Comparison of ENCODE assay signal across 37 cellular contexts in the genomic region with DNA sequence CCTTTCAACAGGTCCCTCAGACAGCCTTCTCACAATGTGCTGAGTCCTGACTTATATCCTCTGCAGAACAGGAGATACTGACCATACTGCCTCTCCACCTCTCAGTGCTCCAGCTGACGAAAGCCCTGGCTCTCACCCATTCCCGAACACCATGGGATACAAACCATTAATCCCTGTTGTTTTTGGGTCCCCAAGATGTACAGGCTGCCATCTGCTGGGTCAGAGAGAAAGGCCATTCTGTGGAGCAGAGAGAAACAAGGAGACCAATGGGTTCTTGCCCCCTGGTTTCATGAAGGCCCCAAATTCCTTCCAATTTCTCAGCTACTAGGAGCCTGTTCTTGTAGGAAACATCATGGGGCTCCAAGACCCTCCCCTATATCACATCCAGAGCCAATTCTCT. TPM values are rescaled to one million over a fixed set of nuclear protein-coding genes. Genes with fewer than 3 reads are reported as not detected.
"Had no signal": no experiment of that assay in that cellular context is flagged by ENCODE, and none has a peak within 500 bp of the region (broad histone marks: within the 10 kb centered on the region; RNA-seq: fewer than 3 reads in every experiment).

No MANE protein-coding gene starts in this region.

- H3K4me3 Mint-ChIP-seq: activated CD4-positive, alpha-beta memory T cell treated with anti-CD3 and anti-CD28 coated beads for 36 hours; activated CD4-positive, alpha-beta T cell treated with anti-CD3 and anti-CD28 coated beads for 36 hours; activated CD4-positive, alpha-beta T cell treated with anti-CD3 and anti-CD28 coated beads, Interleukin-2, amount 10 ng/mL, durations not matched to agents 24 days and 14 days; activated CD8-positive, alpha-beta memory T cell treated with anti-CD3 and anti-CD28 coated beads, Interleukin-2, amount 10 ng/mL, durations not matched to agents 7 days and 5 days; activated CD8-positive, alpha-beta T cell treated with anti-CD3 and anti-CD28 coated beads, Interleukin-2, amount 10 ng/mL, durations not matched to agents 7 days and 5 days; activated naive CD4-positive, alpha-beta T cell treated with anti-CD3 and anti-CD28 coated beads, Interleukin-2, amount 10 ng/mL, durations not matched to agents 7 days and 5 days; activated naive CD8-positive, alpha-beta T cell treated with anti-CD3 and anti-CD28 coated beads, Interleukin-2, amount 10 ng/mL, durations not matched to agents 7 days and 5 days; activated T-helper 1 cell treated with anti-CD3 and anti-CD28 coated beads, Interleukin-12 subunit alpha, Interleukin-12 subunit beta, Interleukin-2, Interleukin-4 antibody, amounts not matched to agents 30 ng/mL and 10 ng/mL and 1 ng/mL, durations not matched to agents 14 hours and 24 hours and 36 hours; brain; central memory CD8-positive, alpha-beta T cell; dendritic cell treated with granulocyte-macrophage colony-stimulating factor and Interleukin-4, amounts not matched to agents 40 ng/mL and 50 ng/mL, for 4 days; endodermal cell had no signal

- H3K4me1 Mint-ChIP-seq: activated CD4-positive, alpha-beta T cell treated with anti-CD3 and anti-CD28 coated beads for 36 hours; activated CD4-positive, alpha-beta T cell treated with anti-CD3 and anti-CD28 coated beads, Interleukin-2, amount 10 ng/mL, durations not matched to agents 24 days and 14 days; activated CD8-positive, alpha-beta memory T cell treated with anti-CD3 and anti-CD28 coated beads, Interleukin-2, amount 10 ng/mL, durations not matched to agents 7 days and 5 days; activated naive CD4-positive, alpha-beta T cell treated with anti-CD3 and anti-CD28 coated beads, Interleukin-2, amount 10 ng/mL, durations not matched to agents 7 days and 5 days; brain; central memory CD8-positive, alpha-beta T cell had no signal

- H3K27ac ChIP-seq: ascending aorta, breast epithelium, coronary artery, dorsolateral prefrontal cortex, esophagus squamous epithelium, gastroesophageal sphincter, heart right ventricle, hepatocyte had no signal

- H3K4me1 ChIP-seq: ascending aorta, breast epithelium, gastroesophageal sphincter, heart right ventricle had no signal

- ATAC-seq: activated CD4-positive, alpha-beta T cell treated with anti-CD3 and anti-CD28 coated beads for 36 hours; activated CD8-positive, alpha-beta memory T cell treated with anti-CD3 and anti-CD28 coated beads, Interleukin-2, amount 10 ng/mL, durations not matched to agents 7 days and 5 days; activated CD8-positive, alpha-beta T cell treated with anti-CD3 and anti-CD28 coated beads, Interleukin-2, amount 10 ng/mL, durations not matched to agents 7 days and 5 days; activated naive CD4-positive, alpha-beta T cell treated with anti-CD3 and anti-CD28 coated beads, Interleukin-2, amount 50 U/mL, for 72 hours; gastroesophageal sphincter; heart right ventricle had no signal

- H3K36me3 Mint-ChIP-seq: activated CD4-positive, alpha-beta memory T cell treated with anti-CD3 and anti-CD28 coated beads for 36 hours; activated CD8-positive, alpha-beta memory T cell treated with anti-CD3 and anti-CD28 coated beads, Interleukin-2, amount 10 ng/mL, durations not matched to agents 7 days and 5 days; brain had no signal

- H3K4me3 ChIP-seq: ascending aorta, breast epithelium, coronary artery, dorsolateral prefrontal cortex, esophagus squamous epithelium, gastroesophageal sphincter, heart right ventricle, hepatocyte had no signal

- H3K36me3 ChIP-seq: ascending aorta, breast epithelium, esophagus squamous epithelium, gastroesophageal sphincter, heart right ventricle had no signal

- H3K27me3 ChIP-seq: ascending aorta had no signal

- H3K9me3 Mint-ChIP-seq: central memory CD8-positive, alpha-beta T cell had no signal

- H3K27ac Mint-ChIP-seq: activated CD4-positive, alpha-beta memory T cell treated with anti-CD3 and anti-CD28 coated beads for 36 hours; activated CD4-positive, alpha-beta T cell treated with anti-CD3 and anti-CD28 coated beads for 36 hours; activated CD4-positive, alpha-beta T cell treated with anti-CD3 and anti-CD28 coated beads, Interleukin-2, amount 10 ng/mL, durations not matched to agents 24 days and 14 days; activated CD8-positive, alpha-beta memory T cell treated with anti-CD3 and anti-CD28 coated beads, Interleukin-2, amount 10 ng/mL, durations not matched to agents 7 days and 5 days; activated CD8-positive, alpha-beta T cell treated with anti-CD3 and anti-CD28 coated beads, Interleukin-2, amount 10 ng/mL, durations not matched to agents 7 days and 5 days; activated naive CD4-positive, alpha-beta T cell treated with anti-CD3 and anti-CD28 coated beads, Interleukin-2, amount 10 ng/mL, durations not matched to agents 7 days and 5 days; activated naive CD4-positive, alpha-beta T cell treated with anti-CD3 and anti-CD28 coated beads, Interleukin-2, amount 50 U/mL, for 72 hours; activated naive CD8-positive, alpha-beta T cell treated with anti-CD3 and anti-CD28 coated beads, Interleukin-2, amount 10 ng/mL, durations not matched to agents 7 days and 5 days; activated T-helper 1 cell treated with anti-CD3 and anti-CD28 coated beads, Interleukin-12 subunit alpha, Interleukin-12 subunit beta, Interleukin-2, Interleukin-4 antibody, amounts not matched to agents 30 ng/mL and 10 ng/mL and 1 ng/mL, durations not matched to agents 14 hours and 24 hours and 36 hours; activated T-helper 2 cell treated with anti-CD3 and anti-CD28 coated beads, Interferon-gamma antibody, Interleukin-2, Interleukin-4, amounts not matched to agents 10 μg/mL and 5 μg/mL and 100 μg/mL, durations not matched to agents 14 hours and 24 hours and 36 hours; brain; dendritic cell treated with granulocyte-macrophage colony-stimulating factor and Interleukin-4, amounts not matched to agents 40 ng/mL and 50 ng/mL, for 4 days; endodermal cell had no signal

- DNase-seq: activated CD4-positive, alpha-beta memory T cell treated with anti-CD3 and anti-CD28 coated beads for 36 hours; activated CD4-positive, alpha-beta T cell treated with anti-CD3 and anti-CD28 coated beads for 36 hours; activated CD4-positive, alpha-beta T cell treated with anti-CD3 and anti-CD28 coated beads, Interleukin-2, amount 10 ng/mL, durations not matched to agents 24 days and 14 days; activated CD4-positive, CD25-positive, alpha-beta regulatory T cell; activated CD4-positive, CD25-positive, alpha-beta regulatory T cell treated with anti-CD3 and anti-CD28 coated beads, Interleukin-2, amount 50 U/mL, for 72 hours; activated CD8-positive, alpha-beta memory T cell treated with anti-CD3 and anti-CD28 coated beads, Interleukin-2, amount 10 ng/mL, durations not matched to agents 7 days and 5 days; activated CD8-positive, alpha-beta memory T cell treated with anti-CD3 and anti-CD28 coated beads, Interleukin-2, amount 50 U/mL, for 4 hours; activated CD8-positive, alpha-beta T cell treated with anti-CD3 and anti-CD28 coated beads, Interleukin-2, amount 10 ng/mL, durations not matched to agents 7 days and 5 days; activated effector memory CD4-positive, alpha-beta T cell treated with anti-CD3 and anti-CD28 coated beads, Interleukin-2, amount 50 U/mL, for 16 hours; activated naive CD4-positive, alpha-beta T cell treated with anti-CD3 and anti-CD28 coated beads, Interleukin-2, amount 10 ng/mL, durations not matched to agents 7 days and 5 days; activated naive CD8-positive, alpha-beta T cell treated with anti-CD3 and anti-CD28 coated beads, Interleukin-2, amount 10 ng/mL, durations not matched to agents 7 days and 5 days; activated T-cell treated with anti-CD3 and anti-CD28 coated beads, Interleukin-2, amount 50 U/mL, for 1 hour; activated T-cell treated with anti-CD3 and anti-CD28 coated beads, Interleukin-2, amount 50 U/mL, for 48 hours; dorsolateral prefrontal cortex; effector memory CD4-positive, alpha-beta T cell; endodermal cell; esophagus squamous epithelium; foreskin melanocyte; heart right ventricle; T-helper 2 cell had no signal

RNA-seq across cellular contexts. Expression of a gene that starts 3.0 kb away (rescaled TPM):
- total RNA-seq: activated CD4-positive, alpha-beta memory T cell treated with anti-CD3 and anti-CD28 coated beads for 36 hours; activated CD4-positive, alpha-beta T cell treated with anti-CD3 and anti-CD28 coated beads for 36 hours; activated CD4-positive, alpha-beta T cell treated with anti-CD3 and anti-CD28 coated beads, Interleukin-2, amount 10 ng/mL, durations not matched to agents 24 days and 14 days; activated CD8-positive, alpha-beta memory T cell treated with anti-CD3 and anti-CD28 coated beads for 36 hours; activated CD8-positive, alpha-beta memory T cell treated with anti-CD3 and anti-CD28 coated beads, Interleukin-2, amount 10 ng/mL, durations not matched to agents 7 days and 5 days; activated CD8-positive, alpha-beta T cell treated with anti-CD3 and anti-CD28 coated beads, Interleukin-2, amount 10 ng/mL, durations not matched to agents 7 days and 5 days; activated naive CD4-positive, alpha-beta T cell treated with anti-CD3 and anti-CD28 coated beads, Interleukin-2, amount 50 U/mL, for 72 hours; activated naive CD8-positive, alpha-beta T cell treated with anti-CD3 and anti-CD28 coated beads, Interleukin-2, amount 10 ng/mL, durations not matched to agents 7 days and 5 days; activated T-helper 1 cell treated with anti-CD3 and anti-CD28 coated beads, Interleukin-12 subunit alpha, Interleukin-12 subunit beta, Interleukin-2, Interleukin-4 antibody, amounts not matched to agents 30 ng/mL and 10 ng/mL and 1 ng/mL, durations not matched to agents 14 hours and 24 hours and 36 hours; activated T-helper 2 cell treated with anti-CD3 and anti-CD28 coated beads, Interferon-gamma antibody, Interleukin-2, Interleukin-4, amounts not matched to agents 10 μg/mL and 5 μg/mL and 100 μg/mL, durations not matched to agents 14 hours and 24 hours and 36 hours; ascending aorta; cardiac septum; glomerular endothelial cell; T-helper 1 cell treated with Interleukin-12 subunit alpha and Interleukin-12 subunit beta and Interleukin-4 antibody, amounts not matched to agents 30 ng/mL and 1 ng/mL, for 36 hours had no signal
- polyA plus RNA-seq: fibroblast of lung, heart right ventricle had no signal

RNA-seq across cellular contexts. Expression of a gene that starts 44.8 kb away (rescaled TPM):
- total RNA-seq: activated CD4-positive, alpha-beta memory T cell treated with anti-CD3 and anti-CD28 coated beads for 36 hours; activated CD4-positive, alpha-beta T cell treated with anti-CD3 and anti-CD28 coated beads for 36 hours; activated CD4-positive, alpha-beta T cell treated with anti-CD3 and anti-CD28 coated beads, Interleukin-2, amount 10 ng/mL, durations not matched to agents 24 days and 14 days; activated CD8-positive, alpha-beta memory T cell treated with anti-CD3 and anti-CD28 coated beads for 36 hours; activated CD8-positive, alpha-beta memory T cell treated with anti-CD3 and anti-CD28 coated beads, Interleukin-2, amount 10 ng/mL, durations not matched to agents 7 days and 5 days; activated CD8-positive, alpha-beta T cell treated with anti-CD3 and anti-CD28 coated beads, Interleukin-2, amount 10 ng/mL, durations not matched to agents 7 days and 5 days; activated naive CD4-positive, alpha-beta T cell treated with anti-CD3 and anti-CD28 coated beads, Interleukin-2, amount 50 U/mL, for 72 hours; activated naive CD8-positive, alpha-beta T cell treated with anti-CD3 and anti-CD28 coated beads, Interleukin-2, amount 10 ng/mL, durations not matched to agents 7 days and 5 days; activated T-helper 1 cell treated with anti-CD3 and anti-CD28 coated beads, Interleukin-12 subunit alpha, Interleukin-12 subunit beta, Interleukin-2, Interleukin-4 antibody, amounts not matched to agents 30 ng/mL and 10 ng/mL and 1 ng/mL, durations not matched to agents 14 hours and 24 hours and 36 hours; activated T-helper 2 cell treated with anti-CD3 and anti-CD28 coated beads, Interferon-gamma antibody, Interleukin-2, Interleukin-4, amounts not matched to agents 10 μg/mL and 5 μg/mL and 100 μg/mL, durations not matched to agents 14 hours and 24 hours and 36 hours; ascending aorta; cardiac septum; fibroblast of lung; fibroblast of villous mesenchyme; gastroesophageal sphincter; glomerular endothelial cell; heart right ventricle; T-helper 1 cell treated with Interleukin-12 subunit alpha and Interleukin-12 subunit beta and Interleukin-4 antibody, amounts not matched to agents 30 ng/mL and 1 ng/mL, for 36 hours had no signal
- polyA plus RNA-seq: fibroblast of lung had no signal
